In the genomic region with DNA sequence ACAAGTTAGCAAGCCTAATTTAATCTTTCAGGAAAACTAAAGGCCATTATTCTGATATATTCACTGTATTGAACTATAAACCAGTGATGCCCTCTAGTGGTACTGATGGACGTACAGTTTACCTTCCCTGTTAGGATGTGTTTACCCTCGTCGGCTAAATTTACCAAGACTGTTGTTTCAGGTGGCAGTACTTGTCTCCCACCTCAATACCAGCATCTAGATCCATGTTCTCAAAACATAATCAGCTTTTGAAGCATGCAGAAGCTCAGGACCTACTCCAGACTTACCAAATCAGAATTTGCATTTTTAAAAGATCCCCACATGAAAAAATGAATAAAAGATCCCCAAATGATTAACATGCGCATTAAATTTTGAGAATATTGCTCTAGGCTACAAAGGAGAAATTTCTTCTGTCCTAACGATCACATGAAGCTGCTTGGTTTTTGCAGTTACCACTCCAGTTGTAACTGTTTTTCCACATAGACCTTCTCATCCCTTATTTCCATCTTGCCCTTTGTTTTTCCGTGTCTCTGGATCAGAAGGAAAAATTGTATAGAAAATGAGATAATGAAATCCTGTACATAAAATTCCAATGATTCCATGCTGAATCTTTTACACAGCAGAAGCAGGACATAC, we compare ENCODE assay signal across 9 cellular contexts. TPM values are rescaled to one million over a fixed set of nuclear protein-coding genes. Genes with fewer than 3 reads are reported as not detected.
A peak's percentile ranks its signal among the peaks of the same experiment; 100 is the strongest.
DNase-seq lines count a peak whose midpoint lies in the region; ATAC-seq and TF ChIP-seq lines count a peak whose summit lies in the region.
"Had no signal": no experiment of that assay in that cellular context is flagged by ENCODE, and none has a peak within 500 bp of the region (broad histone marks: within the 10 kb centered on the region; RNA-seq: fewer than 3 reads in every experiment).

No MANE protein-coding gene starts in this region.

- H3K4me1 ChIP-seq in body of pancreas (peaks cover 7% of the 10 kb centered on the region), gastroesophageal sphincter (no peaks in the 10 kb centered on the region)

- no peaks in the 10 kb centered on the region for H3K9me3 ChIP-seq in body of pancreas
- peaks cover 0 to 11% (median 0%) of the 10 kb centered on the region in 3 donors for H3K9me3 ChIP-seq in gastroesophageal sphincter

- TF ChIP-seq CTCF in 22Rv1 (IDR thresholded peaks at IDR 0.05) (peak; percentile 70), GM10266 (IDR thresholded peaks at IDR 0.05; ENCODE audit: control insufficient read depth, insufficient read depth, low read depth, missing control alignments) (peak; percentile 29), body of pancreas (IDR thresholded peaks at IDR 0.05) (peak in 6 of 7 experiments; percentile 40 to 74 (median 64)), gastroesophageal sphincter (IDR thresholded peaks at IDR 0.05) (peak in 1 of 4 experiments; percentile 46)

- TF ChIP-seq POLR2A in body of pancreas (IDR thresholded peaks at IDR 0.05), result no peak
- no peak for TF ChIP-seq POLR2A in gastroesophageal sphincter (IDR thresholded peaks at IDR 0.05)

- peak; percentile 54 for ATAC-seq in HG03139 (IDR thresholded peaks at IDR 0.05; ENCODE audit: unreplicated experiment)
- ATAC-seq in body of pancreas, result peak; percentile 90
- ATAC-seq in left colon, result peak; percentile 91
- no peak for ATAC-seq in HG02588 (IDR thresholded peaks at IDR 0.05; ENCODE audit: unreplicated experiment)
- no peak for ATAC-seq in gastroesophageal sphincter

- H3K36me3 ChIP-seq in body of pancreas (replicated peaks in 1 of 2; ENCODE audit: insufficient read depth in 1 of 2, low read depth in 2 of 2), result peaks cover 0 to 7% of the 10 kb centered on the region in 2 donors
- peaks cover 6 to 28% of the 10 kb centered on the region in 2 donors for H3K36me3 ChIP-seq in gastroesophageal sphincter

- no peaks in the 10 kb centered on the region for H3K27me3 ChIP-seq in body of pancreas
- H3K27me3 ChIP-seq in gastroesophageal sphincter, result no peaks in the 10 kb centered on the region

- peak overlapping the region; percentile 52 for H3K27ac ChIP-seq in 22Rv1
- H3K27ac ChIP-seq in body of pancreas, result peak overlapping the region in 1 of 4 donors; percentile 4
- no peak overlapping the region for H3K27ac ChIP-seq in gastroesophageal sphincter

- TF ChIP-seq EP300 in gastroesophageal sphincter (IDR thresholded peaks at IDR 0.05), result no peak

- no peak overlapping the region for H3K4me3 ChIP-seq in body of pancreas
- no peak overlapping the region for H3K4me3 ChIP-seq in gastroesophageal sphincter

- intact Hi-C loops in body of pancreas (cut with DNase I) (no loop called here), left colon (cut with DNase I, micrococcal nuclease) (no loop called here)

- 44 to 48% methylated on average over 6 of the region's 6 CpGs for WGBS in body of pancreas, 2 donors
- 57 to 63% methylated on average over 6 of the region's 6 CpGs for WGBS in gastroesophageal sphincter (ENCODE audit: low coverage in 1 of 2), 2 donors

- no peak for DNase-seq in GM10266 (ENCODE audit: extremely low spot score)
- peak; percentile 24 for DNase-seq in NCI-H446 treated with DMSO at 0.1 percent for 48 hours (lab: John Stamatoyannopoulos, UW)
- DNase-seq in body of pancreas, result peak in 3 of 4 donors; percentile 28 to 63 (median 32)
- no peak for DNase-seq in left colon

RNA-seq across cellular contexts. Expression of gene BAAT, which starts 3.2 kb away (rescaled TPM):
- 1 to 10 TPM; 1.0 to 2.6 TPM for total RNA-seq in body of pancreas
- not detected for total RNA-seq in left colon
- under 1 TPM in 1 of 4 donors, not detected in 3; 0.25 TPM for total RNA-seq in gastroesophageal sphincter
- total RNA-seq: urinary bladder had no signal

RNA-seq across cellular contexts. Expression of gene MRPL50, which starts 10.4 kb away (rescaled TPM):
- total RNA-seq in body of pancreas (1 to 10 TPM; 3.6 to 7.3 TPM), left colon (1 to 10 TPM; 8.1 to 8.8 TPM), gastroesophageal sphincter (10 to 100 TPM; 11.3 to 14.8 (median 13.4) TPM)

RNA-seq across cellular contexts. Expression of gene ZNF189, which starts 10.7 kb away (rescaled TPM):
- total RNA-seq in body of pancreas, result 10 to 100 TPM; 25.1 to 25.2 TPM
- total RNA-seq in left colon, result 10 to 100 TPM; 14.1 to 17.5 TPM
- total RNA-seq in gastroesophageal sphincter, result 10 to 100 TPM; 19.0 to 21.9 (median 20.5) TPM

RNA-seq across cellular contexts. Expression of gene ALDOB, which starts 47.6 kb away (rescaled TPM):
- total RNA-seq in body of pancreas, result 10 to 100 TPM; 23.4 to 86.6 TPM
- total RNA-seq in left colon, result 10 to 100 TPM in 1 of 2 donors, 1 to 10 TPM in 1; 2.7 to 39.3 TPM
- total RNA-seq in gastroesophageal sphincter, result not detected
- total RNA-seq: urinary bladder had no signal

Comparison
In these comparisons a context has a peak if more than half of its experiments do, and no peak if none do; other contexts are left out.
1. DNase-seq: peak in NCI-H446 treated with DMSO at 0.1 percent for 48 hours (single experiment) and body of pancreas (3 of 4); none in GM10266 (single experiment) and left colon (0 of 2).
2. ATAC-seq: peak in HG03139 (single experiment), body of pancreas (single experiment) and left colon (single experiment); none in HG02588 (single experiment) and gastroesophageal sphincter (single experiment).